22 cellular contexts compared by ENCODE assay signal in the genomic region with DNA sequence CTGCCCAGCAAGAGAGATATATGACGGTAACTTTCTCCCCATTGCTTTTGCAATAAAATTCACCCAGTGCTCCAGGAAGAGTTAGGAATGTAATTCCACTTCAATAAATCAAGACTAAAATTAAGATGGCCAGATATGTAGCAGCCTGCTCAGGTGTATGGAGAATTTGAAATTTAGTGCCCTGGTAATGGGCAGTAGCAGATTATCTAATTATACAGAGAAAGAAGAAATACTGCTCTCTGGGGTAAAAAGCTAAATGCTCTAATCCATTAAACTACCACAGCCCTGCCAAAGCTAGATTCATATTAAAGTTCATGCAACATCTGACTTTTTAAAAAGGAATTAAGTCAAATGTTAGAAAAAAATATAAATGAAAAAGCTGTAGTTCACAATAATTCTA. TPM values are rescaled to one million over a fixed set of nuclear protein-coding genes. Genes with fewer than 3 reads are reported as not detected.
A peak's percentile ranks its signal among the peaks of the same experiment; 100 is the strongest.
DNase-seq lines count a peak whose midpoint lies in the region; ATAC-seq and TF ChIP-seq lines count a peak whose summit lies in the region.
"Had no signal": no experiment of that assay in that cellular context is flagged by ENCODE, and none has a peak within 500 bp of the region (broad histone marks: within the 10 kb centered on the region; RNA-seq: fewer than 3 reads in every experiment).

No MANE protein-coding gene starts in this region.

- CTCF ChIA-PET in HEK293 (lab: Yijun Ruan, JAX): interaction anchor here (0.6 to 1.4 kb wide), 4 partner anchors 11 to 139 kb away, joined by 3 to 7 read pairs (median 3); no protein-coding TSS in a partner anchor
- CTCF ChIA-PET in activated CD8-positive, alpha-beta T cell treated with anti-CD3 and anti-CD28 coated beads, Interleukin-2, amount 10 ng/mL, durations not matched to agents 7 days and 5 days (lab: Charles Lee): interaction anchor here (1.8 kb wide), 1 partner anchor 10 kb away, joined by 4 read pairs; no protein-coding TSS in a partner anchor

- H3K27me3 ChIP-seq in mesendoderm (ENCODE audit: insufficient read depth, low read length, poor library complexity): no peaks in the 10 kb centered on the region
- H3K27me3 ChIP-seq: BE2C; BLaER1 treated with 17β-estradiol and CSF1 and Interleukin-3, amounts not matched to agents 10 nM and 100 nM had no signal

- no peak overlapping the region for H2BK120ac ChIP-seq in mesendoderm (ENCODE audit: low read depth, low read length)

- no peak for TF ChIP-seq CTCF in HEK293 (tag by site-specific recombination; IDR thresholded peaks at IDR 0.05)
- no peak for TF ChIP-seq CTCF in nephron (IDR thresholded peaks at IDR 0.05; ENCODE audit: unreplicated experiment in 3 of 3)

- H3K36me3 ChIP-seq in HEK293 (ENCODE audit: control insufficient read depth in 2 of 2, insufficient read depth in 1 of 2, low read length in 2 of 2): no peaks in the 10 kb centered on the region
- no peaks in the 10 kb centered on the region for H3K36me3 ChIP-seq in mesendoderm (ENCODE audit: control insufficient read depth, insufficient read depth, low read length)
- H3K36me3 ChIP-seq: BE2C, HAP-1 had no signal

- H3K27ac Mint-ChIP-seq in nephron: peak overlapping the region; percentile 0 to 12 (median 10)
- H3K27ac Mint-ChIP-seq in activated CD8-positive, alpha-beta T cell treated with anti-CD3 and anti-CD28 coated beads, Interleukin-2, amount 10 ng/mL, durations not matched to agents 7 days and 5 days: no peak overlapping the region
- H3K27ac Mint-ChIP-seq: CD14-positive monocyte; CD4-positive, alpha-beta T cell had no signal

- H4K8ac ChIP-seq in mesendoderm (ENCODE audit: low read depth, low read length): no peak overlapping the region

- no peaks in the 10 kb centered on the region for H3K36me3 Mint-ChIP-seq in nephron (ENCODE audit: low read depth)
- H3K36me3 Mint-ChIP-seq in activated CD8-positive, alpha-beta T cell treated with anti-CD3 and anti-CD28 coated beads, Interleukin-2, amount 10 ng/mL, durations not matched to agents 7 days and 5 days (ENCODE audit: low read depth): no peaks in the 10 kb centered on the region
- H3K36me3 Mint-ChIP-seq: CD14-positive monocyte had no signal

- peaks cover 24% of the 10 kb centered on the region for H3K4me1 Mint-ChIP-seq in nephron
- peaks cover 19% of the 10 kb centered on the region for H3K4me1 Mint-ChIP-seq in activated CD8-positive, alpha-beta T cell treated with anti-CD3 and anti-CD28 coated beads, Interleukin-2, amount 10 ng/mL, durations not matched to agents 7 days and 5 days (ENCODE audit: low read depth)

- no peaks in the 10 kb centered on the region for H3K9me3 ChIP-seq in HEK293 (ENCODE audit: control insufficient read depth, insufficient read depth, low read depth, low read length)
- H3K9me3 ChIP-seq: A549, BE2C, HAP-1 had no signal

- H3K9me3 Mint-ChIP-seq in nephron: no peaks in the 10 kb centered on the region
- no peaks in the 10 kb centered on the region for H3K9me3 Mint-ChIP-seq in activated CD8-positive, alpha-beta T cell treated with anti-CD3 and anti-CD28 coated beads, Interleukin-2, amount 10 ng/mL, durations not matched to agents 7 days and 5 days (ENCODE audit: insufficient read depth)
- H3K9me3 Mint-ChIP-seq: CD14-positive monocyte; CD4-positive, alpha-beta T cell; CD8-positive, alpha-beta memory T cell had no signal

- DNase-seq in SK-N-DZ (ENCODE audit: low spot score) (peak; percentile 80), NCI-H510A treated with DMSO at 0.1 percent for 48 hours (lab: John Stamatoyannopoulos, UW) (no peak), mesendoderm (no peak)
- no peak for DNase-seq in activated CD8-positive, alpha-beta T cell treated with anti-CD3 and anti-CD28 coated beads, Interleukin-2, amount 10 ng/mL, durations not matched to agents 7 days and 5 days
- DNase-seq: 8988T; ACHN; AML-193; BE2C; CD4-positive, alpha-beta T cell; CD8-positive, alpha-beta memory T cell; DMS 273 treated with DMSO at 0.1 percent for 48 hours; DMS79; EL; GDM1; GOT3 had no signal

- H3K9ac ChIP-seq in mesendoderm (ENCODE audit: low read length): no peak overlapping the region
- H3K9ac ChIP-seq: BLaER1 treated with 17β-estradiol and CSF1 and Interleukin-3, amounts not matched to agents 10 nM and 100 nM had no signal

- H2BK5ac ChIP-seq in mesendoderm (ENCODE audit: low read length): no peak overlapping the region

- no peak overlapping the region for H2AK5ac ChIP-seq in mesendoderm (ENCODE audit: low read length)

- no CpG with 5 or more reads among the region's 1 CpG for WGBS in mesendoderm (ENCODE audit: extremely low coverage, insufficient coverage, low lambda C conversion rate)

- no peak overlapping the region for H3K27ac ChIP-seq in HEK293 (ENCODE audit: extremely low read depth, low read depth, low read length)
- H3K27ac ChIP-seq in mesendoderm (ENCODE audit: low read depth, low read length): no peak overlapping the region
- H3K27ac ChIP-seq: A549; BLaER1 treated with 17β-estradiol and CSF1 and Interleukin-3, amounts not matched to agents 10 nM and 100 nM had no signal

- no peak overlapping the region for H3K18ac ChIP-seq in mesendoderm (ENCODE audit: low read length)

- H3K79me2 ChIP-seq in mesendoderm (ENCODE audit: control insufficient read depth, insufficient read depth, low read length): no peaks in the 10 kb centered on the region

- H3K4me1 ChIP-seq in HEK293 (ENCODE audit: control insufficient read depth, insufficient read depth, low read length): no peaks in the 10 kb centered on the region
- no peaks in the 10 kb centered on the region for H3K4me1 ChIP-seq in mesendoderm (ENCODE audit: control insufficient read depth, low read depth, low read length)

- H3K4me3 Mint-ChIP-seq in nephron: no peak overlapping the region
- H3K4me3 Mint-ChIP-seq in activated CD8-positive, alpha-beta T cell treated with anti-CD3 and anti-CD28 coated beads, Interleukin-2, amount 10 ng/mL, durations not matched to agents 7 days and 5 days: no peak overlapping the region
- H3K4me3 Mint-ChIP-seq: CD14-positive monocyte; CD4-positive, alpha-beta T cell; CD8-positive, alpha-beta memory T cell had no signal

- no peak overlapping the region for H3K4ac ChIP-seq in mesendoderm (ENCODE audit: low read depth, low read length)

- H3K4me2 ChIP-seq in mesendoderm (ENCODE audit: low read length): no peak overlapping the region
- H3K4me2 ChIP-seq: A549; BLaER1 treated with 17β-estradiol and CSF1 and Interleukin-3, amounts not matched to agents 10 nM and 100 nM had no signal

- no peak overlapping the region for H3K4me3 ChIP-seq in HEK293 (ENCODE audit: low read depth, low read length)
- H3K4me3 ChIP-seq in mesendoderm (ENCODE audit: low read length): no peak overlapping the region
- H3K4me3 ChIP-seq: A549; BLaER1 treated with 17β-estradiol and CSF1 and Interleukin-3, amounts not matched to agents 10 nM and 100 nM; GM12878; HAP-1 had no signal

- no peak overlapping the region for H3K23ac ChIP-seq in mesendoderm (ENCODE audit: low read length)

- no peak overlapping the region for H4K5ac ChIP-seq in mesendoderm (ENCODE audit: low read length)

- no peaks in the 10 kb centered on the region for H3K79me1 ChIP-seq in mesendoderm (ENCODE audit: low read length)

- no peak overlapping the region for H3K56ac ChIP-seq in mesendoderm (ENCODE audit: low read length)

- POLR2A ChIA-PET in HEK293 (lab: Yijun Ruan, JAX): interaction anchor here (0.7 kb wide), 2 partner anchors 342 to 860 kb away, joined by 3 to 4 read pairs; no protein-coding TSS in a partner anchor
- POLR2A ChIA-PET in activated CD8-positive, alpha-beta T cell treated with anti-CD3 and anti-CD28 coated beads, Interleukin-2, amount 10 ng/mL, durations not matched to agents 7 days and 5 days (lab: Charles Lee): no interaction called here

- no peak overlapping the region for H2BK15ac ChIP-seq in mesendoderm (replicated peaks; ENCODE audit: low read depth)

- no peak for ATAC-seq in activated CD8-positive, alpha-beta T cell treated with anti-CD3 and anti-CD28 coated beads, Interleukin-2, amount 10 ng/mL, durations not matched to agents 7 days and 5 days
- ATAC-seq: A549, GM12878 had no signal

- no peaks in the 10 kb centered on the region for H3K27me3 Mint-ChIP-seq in nephron (ENCODE audit: low read depth)
- H3K27me3 Mint-ChIP-seq in activated CD8-positive, alpha-beta T cell treated with anti-CD3 and anti-CD28 coated beads, Interleukin-2, amount 10 ng/mL, durations not matched to agents 7 days and 5 days (ENCODE audit: low read depth): no peaks in the 10 kb centered on the region
- H3K27me3 Mint-ChIP-seq: CD4-positive, alpha-beta T cell; CD8-positive, alpha-beta memory T cell had no signal

TF ChIP-seq in HEK293, 187 proteins besides CTCF, POLR2A, EP300 and RAD21:
- TF ChIP-seq, protein P1, sequence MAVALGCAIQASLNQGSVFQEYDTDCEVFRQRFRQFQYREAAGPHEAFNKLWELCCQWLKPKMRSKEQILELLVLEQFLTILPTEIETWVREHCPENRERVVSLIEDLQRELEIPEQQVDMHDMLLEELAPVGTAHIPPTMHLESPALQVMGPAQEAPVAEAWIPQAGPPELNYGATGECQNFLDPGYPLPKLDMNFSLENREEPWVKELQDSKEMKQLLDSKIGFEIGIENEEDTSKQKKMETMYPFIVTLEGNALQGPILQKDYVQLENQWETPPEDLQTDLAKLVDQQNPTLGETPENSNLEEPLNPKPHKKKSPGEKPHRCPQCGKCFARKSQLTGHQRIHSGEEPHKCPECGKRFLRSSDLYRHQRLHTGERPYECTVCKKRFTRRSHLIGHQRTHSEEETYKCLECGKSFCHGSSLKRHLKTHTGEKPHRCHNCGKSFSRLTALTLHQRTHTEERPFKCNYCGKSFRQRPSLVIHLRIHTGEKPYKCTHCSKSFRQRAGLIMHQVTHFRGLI (tag by site-specific recombination; IDR thresholded peaks at IDR 0.05): no peak
- TF ChIP-seq ZIC2 (tag by site-specific recombination; IDR thresholded peaks at IDR 0.05): 0 out of 2 replicates have a peak, but pooled peaks have one; percentile 20
TF ChIP-seq in HEK293: peak in this region for 1.

RNA-seq across cellular contexts. Expression of a gene that starts 5.7 kb away (rescaled TPM):
- 18.5 and 43.3 TPM in 2 replicates for polyA plus RNA-seq in SK-N-DZ (2014; cell fraction: cytosol; rRNA removed)
- 5.2 and 9.3 TPM in 2 replicates for polyA plus RNA-seq in SK-N-DZ (2014; cell fraction: nucleus; rRNA removed)
- 7.0 TPM for polyA plus RNA-seq in mesendoderm (2013, experiment 1 of 2)
- polyA plus RNA-seq in mesendoderm (2013, experiment 2 of 2): 7.3 TPM
- 10 to 100 TPM; 21.5 to 21.6 TPM for total RNA-seq in activated CD8-positive, alpha-beta T cell treated with anti-CD3 and anti-CD28 coated beads, Interleukin-2, amount 10 ng/mL, durations not matched to agents 7 days and 5 days

RNA-seq across cellular contexts. Expression of a gene that starts 32.5 kb away (rescaled TPM):
- polyA plus RNA-seq in SK-N-DZ (2014; cell fraction: cytosol; rRNA removed): 129 and 139 TPM in 2 replicates
- polyA plus RNA-seq in SK-N-DZ (2014; cell fraction: nucleus; rRNA removed): 83.7 and 92.7 TPM in 2 replicates
- 137 TPM for polyA plus RNA-seq in mesendoderm (2013, experiment 1 of 2)
- 150 TPM for polyA plus RNA-seq in mesendoderm (2013, experiment 2 of 2)
- 10 to 100 TPM; 42.2 to 44.2 TPM for total RNA-seq in activated CD8-positive, alpha-beta T cell treated with anti-CD3 and anti-CD28 coated beads, Interleukin-2, amount 10 ng/mL, durations not matched to agents 7 days and 5 days
